In genomic region chr17:8176197-8176940, GRCh38 we compare ENCODE assay signal across 8 cellular contexts. TPM values are rescaled to one million over a fixed set of nuclear protein-coding genes. Genes with fewer than 3 reads are reported as not detected.
DNase-seq lines count a peak whose midpoint lies in the region; ATAC-seq and TF ChIP-seq lines count a peak whose summit lies in the region.

TSS of gene TMEM107 (minus strand) at chr17:8176380. CDS start at chr17:8176286, 94 bp downstream.

- WGBS in prostate gland = under 1% methylated on average over 53 of the region's 56 CpGs

- TF ChIP-seq POLR2A in prostate gland (IDR thresholded peaks at IDR 0.05) (peak; percentile 88), vagina (IDR thresholded peaks at IDR 0.05) (peak in 1 of 2 donors; percentile 27)

- DNase-seq in COLO668 (lab: John Stamatoyannopoulos, UW; ENCODE audit: unreplicated experiment) (peak; percentile 83), NCI-H1105 (lab: John Stamatoyannopoulos, UW) (peak; percentile 94), left ventricle myocardium superior (peak; percentile 93), prostate gland (ENCODE audit: low spot score) (peak; percentile 89), vagina (ENCODE audit: extremely low spot score in 2 of 2) (no peak)

- peaks cover 6% of the 10 kb centered on the region for H3K4me1 ChIP-seq in prostate gland (replicated peaks)
- peaks cover 32% of the 10 kb centered on the region for H3K4me1 ChIP-seq in vagina

- H3K9me3 ChIP-seq in prostate gland (no peaks in the 10 kb centered on the region), vagina (no peaks in the 10 kb centered on the region)

- H3K27ac ChIP-seq in angular gyrus (ENCODE audit: low read depth, low read length) = peak within 1 kb of the TSS; percentile 80
- peak within 1 kb of the TSS; percentile 81 to 95 for H3K27ac ChIP-seq in prostate gland
- H3K27ac ChIP-seq in vagina = peak within 1 kb of the TSS; percentile 88

- H3K27me3 ChIP-seq in prostate gland (replicated peaks; ENCODE audit: insufficient read depth) (no peaks in the 10 kb centered on the region), vagina (no peaks in the 10 kb centered on the region)

- ATAC-seq in GM21737 (IDR thresholded peaks at IDR 0.05; ENCODE audit: unreplicated experiment) = peak; percentile 38
- ATAC-seq in left ventricle myocardium superior = peak; percentile 75

- TF ChIP-seq CTCF in prostate gland (IDR thresholded peaks at IDR 0.05) = peak in 1 of 4 experiments; percentile 15
- TF ChIP-seq CTCF in vagina (IDR thresholded peaks at IDR 0.05) = no peak

- H3K36me3 ChIP-seq in prostate gland = no peaks in the 10 kb centered on the region
- no peaks in the 10 kb centered on the region for H3K36me3 ChIP-seq in vagina

- intact Hi-C loops in T-helper 2 cell treated with Interferon-gamma antibody and Interleukin-4, amounts not matched to agents 100 ng/mL and 5 ng/mL, for 36 hours (cut with micrococcal nuclease) = loop anchor here (1.0 kb wide), 1 partner anchor 10 kb away; no protein-coding TSS in a partner anchor
- intact Hi-C loops in left ventricle myocardium superior (cut with micrococcal nuclease) (no loop called here), prostate gland (cut with DNase I) (no loop called here), vagina (cut with DNase I) (no loop called here)

- peak within 1 kb of the TSS; percentile 50 to 51 for H3K4me3 ChIP-seq in prostate gland
- H3K4me3 ChIP-seq in vagina = peak within 1 kb of the TSS; percentile 52 to 58

RNA-seq across cellular contexts. Expression of gene TMEM107, which starts in this region (rescaled TPM):
- 26.1 and 26.4 TPM in 2 replicates for total RNA-seq in T-helper 2 cell treated with Interferon-gamma antibody and Interleukin-4, amounts not matched to agents 100 ng/mL and 5 ng/mL, for 36 hours
- total RNA-seq in left ventricle myocardium superior (5.2 TPM), prostate gland (10 to 100 TPM in 1 of 2 donors, 1 to 10 TPM in 1; 8.6 to 13.9 TPM), vagina (20.6 TPM)

Comparison
In these comparisons a context has a peak if more than half of its experiments do, and no peak if none do; other contexts are left out.
1. DNase-seq: peak in COLO668 (single experiment), NCI-H1105 (single experiment), left ventricle myocardium superior (single experiment) and prostate gland (single experiment); none in vagina (0 of 2).
2. Peak in every context shown above with its lines, with median percentiles within 50 percentile points of each other: H3K27ac ChIP-seq.